ENCODE assay signal across 13 cellular contexts in the genomic region with DNA sequence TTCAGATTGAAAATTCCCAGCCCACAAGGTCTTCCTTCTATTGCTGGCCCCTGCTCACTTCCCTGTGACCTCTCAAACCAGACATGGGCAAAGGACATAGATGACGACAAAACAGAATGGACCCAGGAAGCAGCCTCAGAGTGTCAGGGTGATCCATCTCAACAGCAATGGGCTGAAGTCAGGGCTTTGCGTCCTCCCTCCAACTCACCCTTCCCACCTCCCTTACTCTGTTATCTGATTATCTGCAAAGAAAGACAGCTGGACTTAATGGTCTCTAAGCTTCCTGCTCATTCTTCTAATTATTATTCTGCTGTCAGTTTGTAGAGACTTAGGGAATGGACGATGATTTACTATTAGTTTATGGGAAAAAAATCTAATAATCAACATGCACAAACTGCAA.
DNase-seq lines count a peak whose midpoint lies in the region; ATAC-seq, FAIRE-seq and TF ChIP-seq lines count a peak whose summit lies in the region.
"Had no signal": no experiment of that assay in that cellular context is flagged by ENCODE, and none has a peak within 500 bp of the region (broad histone marks: within the 10 kb centered on the region; RNA-seq: fewer than 3 reads in every experiment).

No MANE protein-coding gene starts in this region.

- intact Hi-C loops in activated T-helper 2 cell treated with anti-CD3 and anti-CD28 coated beads, Interferon-gamma antibody, Interleukin-2, Interleukin-4, amounts not matched to agents 10 μg/mL and 5 μg/mL and 100 μg/mL, durations not matched to agents 14 hours and 24 hours and 36 hours (cut with micrococcal nuclease): loop anchor here (2.0 kb wide), 2 partner anchors 18 to 28 kb away; no protein-coding TSS in a partner anchor

- FAIRE-seq in HTR-8/SVneo (lab: Jason Lieb, UNC): no peak

- peak overlapping the region; percentile 31 for H3K27ac Mint-ChIP-seq in activated T-helper 2 cell treated with anti-CD3 and anti-CD28 coated beads, Interferon-gamma antibody, Interleukin-2, Interleukin-4, amounts not matched to agents 10 μg/mL and 5 μg/mL and 100 μg/mL, durations not matched to agents 14 hours and 24 hours and 36 hours
- H3K27ac Mint-ChIP-seq in glutamatergic neuron (ENCODE audit: unreplicated experiment): no peak overlapping the region

- DNase-seq in AG04450 (ENCODE audit: low read depth, low spot score): no peak
- DNase-seq in ELR (ENCODE audit: low read depth): peak; percentile 33
- DNase-seq in activated T-helper 2 cell treated with anti-CD3 and anti-CD28 coated beads, Interferon-gamma antibody, Interleukin-2, Interleukin-4, amounts not matched to agents 10 μg/mL and 5 μg/mL and 100 μg/mL, durations not matched to agents 14 hours and 24 hours and 36 hours (ENCODE audit: low spot score): no peak
- DNase-seq in left lobe of liver (ENCODE audit: low spot score): no peak
- DNase-seq in globus pallidus (ENCODE audit: low spot score): no peak
- DNase-seq in glutamatergic neuron: no peak
- no peak for DNase-seq in HTR-8/SVneo (ENCODE audit: insufficient read length, low spot score)
- DNase-seq: NCI-H2171 treated with DMSO at 0.1 percent for 48 hours had no signal

- POLR2A ChIA-PET in AG04450 (lab: Yijun Ruan, JAX): interaction anchor here (0.5 kb wide), 1 partner anchor 24 kb away, joined by 3 read pairs; no protein-coding TSS in a partner anchor

- H3K9me3 Mint-ChIP-seq in activated T-helper 2 cell treated with anti-CD3 and anti-CD28 coated beads, Interferon-gamma antibody, Interleukin-2, Interleukin-4, amounts not matched to agents 10 μg/mL and 5 μg/mL and 100 μg/mL, durations not matched to agents 14 hours and 24 hours and 36 hours: no peaks in the 10 kb centered on the region
- no peaks in the 10 kb centered on the region for H3K9me3 Mint-ChIP-seq in glutamatergic neuron (ENCODE audit: unreplicated experiment)
- H3K9me3 Mint-ChIP-seq: nephron; T-helper 2 cell treated with Interferon-gamma antibody and Interleukin-4, amounts not matched to agents 5 μg/mL and 100 μg/mL, for 36 hours had no signal

- H3K27me3 Mint-ChIP-seq in activated T-helper 2 cell treated with anti-CD3 and anti-CD28 coated beads, Interferon-gamma antibody, Interleukin-2, Interleukin-4, amounts not matched to agents 10 μg/mL and 5 μg/mL and 100 μg/mL, durations not matched to agents 14 hours and 24 hours and 36 hours (ENCODE audit: low read depth): no peaks in the 10 kb centered on the region
- no peaks in the 10 kb centered on the region for H3K27me3 Mint-ChIP-seq in glutamatergic neuron (ENCODE audit: unreplicated experiment)

- no peak overlapping the region; the same call in 1 of the 2 replicates for H3K4me3 ChIP-seq in AG04450 (ENCODE audit: low read depth, low read length)
- H3K4me3 ChIP-seq: body of pancreas had no signal

- peaks cover 49% of the 10 kb centered on the region for H3K4me1 Mint-ChIP-seq in activated T-helper 2 cell treated with anti-CD3 and anti-CD28 coated beads, Interferon-gamma antibody, Interleukin-2, Interleukin-4, amounts not matched to agents 10 μg/mL and 5 μg/mL and 100 μg/mL, durations not matched to agents 14 hours and 24 hours and 36 hours (ENCODE audit: low read depth)
- H3K4me1 Mint-ChIP-seq in glutamatergic neuron (ENCODE audit: low read depth, unreplicated experiment): peaks cover 11% of the 10 kb centered on the region

- TF ChIP-seq CTCF in AG04450 (IDR thresholded peaks at IDR 0.05; ENCODE audit: low read depth, low read length) (no peak), glutamatergic neuron (IDR thresholded peaks at IDR 0.05; ENCODE audit: partially characterized antibody, unreplicated experiment) (no peak)

- no peaks in the 10 kb centered on the region for H3K27me3 ChIP-seq in AG04450 (ENCODE audit: control insufficient read depth, insufficient read depth, low read length)
- H3K27me3 ChIP-seq: body of pancreas had no signal

- peak overlapping the region; percentile 65 for H3K27ac ChIP-seq in AG04450 (ENCODE audit: low read depth, low read length)
- H3K27ac ChIP-seq: body of pancreas, C4-2B had no signal

- CTCF ChIA-PET in AG04450 (lab: Charles Lee): interaction anchor here (1.9 kb wide), 1 partner anchor 390 kb away, joined by 5 read pairs; no protein-coding TSS in a partner anchor

- H3K36me3 Mint-ChIP-seq in activated T-helper 2 cell treated with anti-CD3 and anti-CD28 coated beads, Interferon-gamma antibody, Interleukin-2, Interleukin-4, amounts not matched to agents 10 μg/mL and 5 μg/mL and 100 μg/mL, durations not matched to agents 14 hours and 24 hours and 36 hours (ENCODE audit: low read depth): peaks cover 40% of the 10 kb centered on the region
- no peaks in the 10 kb centered on the region for H3K36me3 Mint-ChIP-seq in glutamatergic neuron (ENCODE audit: unreplicated experiment)

- no peaks in the 10 kb centered on the region for H3K9me3 ChIP-seq in AG04450 (ENCODE audit: control insufficient read depth, insufficient read depth, low read length)
- H3K9me3 ChIP-seq: body of pancreas had no signal

- no peak overlapping the region for H3K4me3 Mint-ChIP-seq in activated T-helper 2 cell treated with anti-CD3 and anti-CD28 coated beads, Interferon-gamma antibody, Interleukin-2, Interleukin-4, amounts not matched to agents 10 μg/mL and 5 μg/mL and 100 μg/mL, durations not matched to agents 14 hours and 24 hours and 36 hours (ENCODE audit: low read depth)
- H3K4me3 Mint-ChIP-seq in glutamatergic neuron (ENCODE audit: unreplicated experiment): no peak overlapping the region
- H3K4me3 Mint-ChIP-seq: nephron; T-helper 2 cell treated with Interferon-gamma antibody and Interleukin-4, amounts not matched to agents 5 μg/mL and 100 μg/mL, for 36 hours had no signal

- ATAC-seq in left lobe of liver: peak; percentile 29
- no peak for ATAC-seq in GM19467 (IDR thresholded peaks at IDR 0.05; ENCODE audit: unreplicated experiment)
- ATAC-seq: body of pancreas had no signal
